In genomic region chr7:122791959-122792545, GRCh38 we compare ENCODE assay signal across 1 cellular context.
TF ChIP-seq lines count a peak whose summit lies in the region.

No MANE protein-coding gene starts in this region.

TF ChIP-seq in HepG2, 621 proteins besides CTCF, POLR2A, EP300 and RAD21 (continued from another document and continues in another):
- TF ChIP-seq KIAA2018 (CRISPR knock-in tag; IDR thresholded peaks at IDR 0.05; ENCODE audit: borderline replicate concordance): no peak
- no peak for TF ChIP-seq NFKBIZ (CRISPR knock-in tag; IDR thresholded peaks at IDR 0.05)
- TF ChIP-seq ZNF775 (CRISPR knock-in tag; IDR thresholded peaks at IDR 0.05; ENCODE audit: borderline replicate concordance): no peak
- TF ChIP-seq THAP11 (CRISPR knock-in tag; IDR thresholded peaks at IDR 0.05): 0 out of 2 replicates have a peak, but pooled peaks have one; percentile 29
- TF ChIP-seq ZGPAT (CRISPR knock-in tag; IDR thresholded peaks at IDR 0.05): peak; percentile 37; the same call in 1 of the 2 replicates
- peak; percentile 63; the same call in 1 of the 2 replicates for TF ChIP-seq AHDC1 (CRISPR knock-in tag; IDR thresholded peaks at IDR 0.05; ENCODE audit: borderline replicate concordance)
- TF ChIP-seq HOMEZ (CRISPR knock-in tag; IDR thresholded peaks at IDR 0.05; ENCODE audit: low read depth): peak; percentile 65; the same call in 1 of the 2 replicates
- no peak for TF ChIP-seq ZNF136 (CRISPR knock-in tag; IDR thresholded peaks at IDR 0.05; ENCODE audit: low read depth)
- TF ChIP-seq ZFX (CRISPR knock-in tag; IDR thresholded peaks at IDR 0.05; ENCODE audit: low read depth): no peak
- no peak for TF ChIP-seq ETV6 (CRISPR knock-in tag; conservative IDR thresholded peaks at IDR 0.05)
- no peak for TF ChIP-seq E2F2 (CRISPR knock-in tag; IDR thresholded peaks at IDR 0.05; ENCODE audit: borderline replicate concordance)
- no peak for TF ChIP-seq ZHX1 (CRISPR knock-in tag; IDR thresholded peaks at IDR 0.05; ENCODE audit: low read depth)
- TF ChIP-seq ZSCAN20 (CRISPR knock-in tag; IDR thresholded peaks at IDR 0.05; ENCODE audit: borderline replicate concordance): no peak
- TF ChIP-seq ZSCAN5A (CRISPR knock-in tag; IDR thresholded peaks at IDR 0.05; ENCODE audit: borderline replicate concordance): peak; percentile 68; the same call in 1 of the 2 replicates
- TF ChIP-seq ZNF260 (CRISPR knock-in tag; IDR thresholded peaks at IDR 0.05; ENCODE audit: borderline replicate concordance, low read depth): no peak
- no peak for TF ChIP-seq ZBTB46 (CRISPR knock-in tag; IDR thresholded peaks at IDR 0.05; ENCODE audit: borderline replicate concordance)
- TF ChIP-seq FOXA3 (CRISPR knock-in tag; IDR thresholded peaks at IDR 0.05): peak; percentile 82
- TF ChIP-seq GATAD2A (CRISPR knock-in tag; IDR thresholded peaks at IDR 0.05): peak; percentile 75
- TF ChIP-seq SPEN (CRISPR knock-in tag; IDR thresholded peaks at IDR 0.05; ENCODE audit: low read depth): no peak
